Comparison of ENCODE assay signal across 8 cellular contexts in genomic region chr5:126676195-126676624, GRCh38.
DNase-seq lines count a peak whose midpoint lies in the region; ATAC-seq, FAIRE-seq and TF ChIP-seq lines count a peak whose summit lies in the region.

No MANE protein-coding gene starts in this region.

- no peak overlapping the region for H3K4me3 ChIP-seq in IMR-90 (ENCODE audit: insufficient read depth, low read depth, low read length)
- no peak overlapping the region for H3K4me3 ChIP-seq in trophoblast cell (ENCODE audit: low read depth, low read length)
- H3K4me3 ChIP-seq in aorta (ENCODE audit: low read length in 2 of 2) = no peak overlapping the region

- no peaks in the 10 kb centered on the region for H3K79me2 ChIP-seq in trophoblast cell (ENCODE audit: control insufficient read depth, insufficient read depth, low read length, poor library complexity)

- no peaks in the 10 kb centered on the region for H3K4me1 ChIP-seq in IMR-90 (ENCODE audit: control insufficient read depth, insufficient read depth, low read length)
- H3K4me1 ChIP-seq in trophoblast cell (ENCODE audit: control insufficient read depth in 1 of 2, insufficient read depth in 2 of 2, low read length in 2 of 2) = peaks cover 0 to 10% of the 10 kb centered on the region in 2 experiments
- no peaks in the 10 kb centered on the region for H3K4me1 ChIP-seq in aorta (ENCODE audit: control insufficient read depth in 1 of 2, insufficient read depth in 2 of 2, low read length in 2 of 2)

- H3K9ac ChIP-seq in IMR-90 (ENCODE audit: low read depth, low read length) (no peak overlapping the region), trophoblast cell (ENCODE audit: low read length) (no peak overlapping the region)

- peak; percentile 48 for DNase-seq in DMS 273 treated with DMSO at 0.1 percent for 48 hours (lab: John Stamatoyannopoulos, UW)
- peak; percentile 60 for DNase-seq in IMR-90
- DNase-seq in RWPE1 (ENCODE audit: low spot score) = peak; percentile 96
- DNase-seq in activated T-helper 9 cell treated with anti-CD3 and anti-CD28 coated beads, Interleukin-2, amount 50 U/mL, for 16 hours (ENCODE audit: low read depth) = peak; percentile 40
- peak; percentile 60 to 79 for DNase-seq in frontal cortex (ENCODE audit: low spot score in 2 of 2)
- peak; percentile 56 to 88 for DNase-seq in trophoblast cell
- no peak for DNase-seq in aorta

- H3K23ac ChIP-seq in IMR-90 (ENCODE audit: low read depth, low read length) (no peak overlapping the region), trophoblast cell (ENCODE audit: low read length) (no peak overlapping the region)

- ATAC-seq in GM21526 (IDR thresholded peaks at IDR 0.05; ENCODE audit: low FRiP score, unreplicated experiment) (peak; percentile 78), IMR-90 (ENCODE audit: low read depth) (peak; percentile 78), aorta (ENCODE audit: low FRiP score) (peak; percentile 83)

- BruUV-seq in IMR-90 (replicated peaks; lab: Mats Ljungman, UMichigan) = no TSS peak

- H3K9me1 ChIP-seq in IMR-90 (ENCODE audit: insufficient read depth, low read length) = no peaks in the 10 kb centered on the region

- no peak overlapping the region for H2BK12ac ChIP-seq in trophoblast cell (ENCODE audit: low read length)

- POLR2A ChIA-PET in IMR-90 (lab: Charles Lee; ENCODE audit: unreplicated experiment) = no interaction called here
- POLR2A ChIA-PET in RWPE1 (lab: Yijun Ruan, JAX; ENCODE audit: low non-redundant PET) = interaction anchor here (0.7 kb wide), 2 partner anchors 102 to 598 kb away, joined by 3 to 7 read pairs; no protein-coding TSS in a partner anchor

- no peak overlapping the region for H4K12ac ChIP-seq in trophoblast cell (ENCODE audit: low read depth, low read length)

- TF ChIP-seq RAD21 in IMR-90 (IDR thresholded peaks at IDR 0.05; ENCODE audit: low read length) = peak; percentile 82

- no peak for FAIRE-seq in frontal cortex (lab: Jason Lieb, UNC)

- H3K36me3 ChIP-seq in IMR-90 (ENCODE audit: control insufficient read depth, insufficient read depth, low read length) = no peaks in the 10 kb centered on the region
- no peaks in the 10 kb centered on the region for H3K36me3 ChIP-seq in trophoblast cell (ENCODE audit: control insufficient read depth in 1 of 2, insufficient read depth in 2 of 2, low read length in 2 of 2)
- H3K36me3 ChIP-seq in aorta (ENCODE audit: control insufficient read depth in 1 of 2, insufficient read depth in 2 of 2, low read length in 1 of 2) = no peaks in the 10 kb centered on the region

- intact Hi-C loops in IMR-90 (cut with micrococcal nuclease) (loop anchor here (1.0 to 2.0 kb wide), 3 partner anchors 104 to 133 kb away; no protein-coding TSS in a partner anchor), aorta (cut with DNase I) (loop anchor here (5.0 to 10.0 kb wide), 3 partner anchors 101 to 349 kb away; partner anchors contain the start of gene LMNB1 (in 2 of the 2))

- H2BK5ac ChIP-seq in IMR-90 (ENCODE audit: low read depth, low read length, poor library complexity, severe bottlenecking) (no peak overlapping the region), trophoblast cell (ENCODE audit: low read depth, low read length, poor library complexity) (no peak overlapping the region)

- H2AK9ac ChIP-seq in IMR-90 (replicated peaks; ENCODE audit: low read depth, low read length, poor library complexity) = no peak overlapping the region

- TF ChIP-seq POLR2A in IMR-90 (IDR thresholded peaks at IDR 0.05; ENCODE audit: low read depth, low read length) = no peak

- TF ChIP-seq CTCF in IMR-90 (conservative IDR thresholded peaks at IDR 0.05; ENCODE audit: low read depth, low read length) (peak; percentile 86), RWPE1 (conservative IDR thresholded peaks at IDR 0.05; ENCODE audit: low read depth) (peak; percentile 91)

- H4K8ac ChIP-seq in IMR-90 (ENCODE audit: low read depth in 2 of 2, low read length in 2 of 2) (no peak overlapping the region), trophoblast cell (ENCODE audit: low read depth, low read length) (no peak overlapping the region)

- H2AFZ ChIP-seq in IMR-90 (replicated peaks; ENCODE audit: low read length, poor library complexity) = no peak overlapping the region
- no peak overlapping the region for H2AFZ ChIP-seq in trophoblast cell (ENCODE audit: insufficient read depth, low read length, poor library complexity)

- H2BK20ac ChIP-seq in IMR-90 (ENCODE audit: low read depth, low read length) = no peak overlapping the region

- H3K4me2 ChIP-seq in IMR-90 (ENCODE audit: low read depth, low read length) (no peak overlapping the region), trophoblast cell (ENCODE audit: low read length) (no peak overlapping the region)

- H2BK120ac ChIP-seq in IMR-90 (ENCODE audit: low read depth, low read length) (no peak overlapping the region), trophoblast cell (ENCODE audit: insufficient read depth, low read length, poor library complexity) (no peak overlapping the region)

- CTCF ChIA-PET in IMR-90 (lab: Yijun Ruan, JAX) (interaction anchor here (0.6 to 2.2 kb wide), 6 partner anchors 9 to 125 kb away, joined by 3 to 8 read pairs (median 4); no protein-coding TSS in a partner anchor), RWPE1 (lab: Yijun Ruan, JAX) (interaction anchor here (0.6 to 2.0 kb wide), 16 partner anchors 14 to 1209 kb away, joined by 3 to 13 read pairs (median 5); no protein-coding TSS in a partner anchor)

- no peak overlapping the region for H4K5ac ChIP-seq in IMR-90 (ENCODE audit: low read depth, low read length)

- H3K4ac ChIP-seq in IMR-90 (ENCODE audit: low read depth, low read length) (no peak overlapping the region), trophoblast cell (ENCODE audit: low read depth, low read length) (no peak overlapping the region)

- in situ Hi-C loops in IMR-90 (cut with MboI; ENCODE audit: low sequenced_read_pairs) = loop anchor here (5.0 to 10.0 kb wide), 3 partner anchors 99 to 639 kb away; partner anchors contain the start of gene LMNB1

- dilution Hi-C loops in IMR-90 (cut with HindIII; ENCODE audit: low sequenced_read_pairs, unreplicated experiment) = no loop called here

- H4K20me1 ChIP-seq in IMR-90 (ENCODE audit: insufficient read depth, low read length) = no peaks in the 10 kb centered on the region

- no peak overlapping the region for H4K91ac ChIP-seq in IMR-90 (ENCODE audit: insufficient read depth, low read depth, low read length)
- H4K91ac ChIP-seq in trophoblast cell (ENCODE audit: low read depth, low read length) = no peak overlapping the region

- no peak overlapping the region for H3K56ac ChIP-seq in IMR-90 (ENCODE audit: extremely low read depth, insufficient read depth, low read length)

- WGBS in IMR-90 (ENCODE audit: extremely low coverage in 2 of 2, insufficient read length in 1 of 2), 2 experiments = 0% methylated on average over 1 of the region's 4 CpGs; no CpG with 5 or more reads in 1 of the 2 experiments
- no CpG with 5 or more reads among the region's 4 CpGs for WGBS in trophoblast cell (ENCODE audit: extremely low coverage, insufficient coverage, insufficient read length)
- WGBS in aorta, 2 donors = 19 to 21% methylated on average over 4 of the region's 4 CpGs

- H3K27me3 ChIP-seq in IMR-90 (ENCODE audit: control insufficient read depth, insufficient read depth, low read length) = no peaks in the 10 kb centered on the region; the same call in 1 of the 2 replicates
- H3K27me3 ChIP-seq in trophoblast cell (ENCODE audit: insufficient read depth, low read length) = no peaks in the 10 kb centered on the region
- H3K27me3 ChIP-seq in aorta (ENCODE audit: control insufficient read depth in 1 of 2, insufficient read depth in 2 of 2, low read length in 1 of 2) = no peaks in the 10 kb centered on the region

- no peak overlapping the region for H2AK5ac ChIP-seq in IMR-90 (ENCODE audit: low read depth, low read length)
- no peak overlapping the region for H2AK5ac ChIP-seq in trophoblast cell (ENCODE audit: low read length)

- H3K27ac ChIP-seq in IMR-90 (ENCODE audit: insufficient read depth, low read length) (no peak overlapping the region), RWPE1 (no peak overlapping the region), trophoblast cell (ENCODE audit: low read depth, low read length) (no peak overlapping the region), aorta (ENCODE audit: low read depth in 1 of 2, low read length in 2 of 2) (no peak overlapping the region)

- H3K14ac ChIP-seq in IMR-90 (replicated peaks; ENCODE audit: low read depth, low read length) (no peak overlapping the region), trophoblast cell (ENCODE audit: low read length) (no peak overlapping the region)

- no peak overlapping the region for H3K18ac ChIP-seq in IMR-90 (ENCODE audit: low read depth, low read length)
- H3K18ac ChIP-seq in trophoblast cell (ENCODE audit: low read length) = no peak overlapping the region

- H2BK15ac ChIP-seq in IMR-90 (ENCODE audit: low read depth, low read length) = no peak overlapping the region

- H3K9me3 ChIP-seq in IMR-90 (ENCODE audit: control insufficient read depth, insufficient read depth, low read length) (no peaks in the 10 kb centered on the region), trophoblast cell (ENCODE audit: insufficient read depth, low read depth, low read length) (no peaks in the 10 kb centered on the region), aorta (ENCODE audit: control insufficient read depth, low read length) (no peaks in the 10 kb centered on the region)

- H3K79me1 ChIP-seq in IMR-90 (ENCODE audit: low read depth in 1 of 2, low read length in 2 of 2) = no peaks in the 10 kb centered on the region
- H3K79me1 ChIP-seq in trophoblast cell (ENCODE audit: low read length) = no peaks in the 10 kb centered on the region

TF ChIP-seq in IMR-90, 13 proteins besides CTCF, POLR2A, EP300 and RAD21:
- TF ChIP-seq SMC3 (IDR thresholded peaks at IDR 0.05; ENCODE audit: low read depth, low read length) (peak; percentile 66), CEBPB (IDR thresholded peaks at IDR 0.05; ENCODE audit: low read depth, low read length) (peak; percentile 98), USF2 (IDR thresholded peaks at IDR 0.05; ENCODE audit: low read depth, low read length) (no peak)

Comparison
In these comparisons a context has a peak if more than half of its experiments do, and no peak if none do; other contexts are left out.
1. DNase-seq: peak in DMS 273 treated with DMSO at 0.1 percent for 48 hours (single experiment), IMR-90 (single experiment), RWPE1 (single experiment), activated T-helper 9 cell treated with anti-CD3 and anti-CD28 coated beads, Interleukin-2, amount 50 U/mL, for 16 hours (single experiment), frontal cortex (2 of 2) and trophoblast cell (2 of 2); none in aorta (0 of 2).
2. Peak in every context shown above with its lines, with median percentiles within 50 percentile points of each other: ATAC-seq.